In genomic region chr12:6792522-6793201, GRCh38 we compare ENCODE assay signal across 2 cellular contexts.
TF ChIP-seq lines count a peak whose summit lies in the region.

No MANE protein-coding gene starts in this region.

TF ChIP-seq in A549, 52 proteins besides CTCF, POLR2A, EP300 and RAD21:
- TF ChIP-seq RCOR1 (IDR thresholded peaks at IDR 0.05; ENCODE audit: low read depth, low read length), result no peak
- no peak for TF ChIP-seq ZC3H11A (IDR thresholded peaks at IDR 0.05)
- no peak for TF ChIP-seq HOXA7 (CRISPR knock-in tag; IDR thresholded peaks at IDR 0.05)
- no peak for TF ChIP-seq GATA3 (IDR thresholded peaks at IDR 0.05; ENCODE audit: borderline replicate concordance)
- TF ChIP-seq E2F6 (IDR thresholded peaks at IDR 0.05; ENCODE audit: borderline replicate concordance, low read depth), result no peak
- TF ChIP-seq REST (IDR thresholded peaks at IDR 0.05), result no peak
- TF ChIP-seq RNF2 (IDR thresholded peaks at IDR 0.05; ENCODE audit: borderline replicate concordance, low read depth), result no peak
- TF ChIP-seq NR3C1 (IDR thresholded peaks at IDR 0.05), result no peak
- no peak for TF ChIP-seq CHD2 (IDR thresholded peaks at IDR 0.05; ENCODE audit: low read length, partially characterized antibody)
- no peak for TF ChIP-seq HDAC2 (IDR thresholded peaks at IDR 0.05)
- TF ChIP-seq ZNF302 (CRISPR knock-in tag; IDR thresholded peaks at IDR 0.05), result no peak
- TF ChIP-seq USF2 (IDR thresholded peaks at IDR 0.05), result no peak
- no peak for TF ChIP-seq TP53 (CRISPR knock-in tag; IDR thresholded peaks at IDR 0.05)
- TF ChIP-seq JUNB (IDR thresholded peaks at IDR 0.05), result no peak
- TF ChIP-seq ATOH8 (CRISPR knock-in tag; IDR thresholded peaks at IDR 0.05; ENCODE audit: low read depth), result no peak
- TF ChIP-seq PBX3 (IDR thresholded peaks at IDR 0.05), result no peak
- TF ChIP-seq ZFP36 (IDR thresholded peaks at IDR 0.05; ENCODE audit: borderline replicate concordance, partially characterized antibody), result no peak

TF ChIP-seq in HepG2, 621 proteins besides CTCF, POLR2A, EP300 and RAD21 (continues in another document):
- no peak for TF ChIP-seq HNRNPH1 (optimal IDR thresholded peaks at IDR 0.05; ENCODE audit: low read depth, low read length)
- peak; percentile 59; the same call in 1 of the 2 replicates for TF ChIP-seq ZBTB26 (CRISPR knock-in tag; IDR thresholded peaks at IDR 0.05; ENCODE audit: borderline replicate concordance)
- TF ChIP-seq GLI4 (CRISPR knock-in tag; IDR thresholded peaks at IDR 0.05; ENCODE audit: borderline replicate concordance), result no peak
- TF ChIP-seq PRDM4 (CRISPR knock-in tag; IDR thresholded peaks at IDR 0.05; ENCODE audit: borderline replicate concordance), result no peak
- 0 out of 2 replicates have a peak, but pooled peaks have one; percentile 17 for TF ChIP-seq GABPA (IDR thresholded peaks at IDR 0.05; ENCODE audit: low read depth, low read length)
- peak; percentile 85 for TF ChIP-seq GABPA (CRISPR knock-in tag; IDR thresholded peaks at IDR 0.05; ENCODE audit: low read depth)
- no peak for TF ChIP-seq ZNF138 (CRISPR knock-in tag; IDR thresholded peaks at IDR 0.05; ENCODE audit: low read depth)
- TF ChIP-seq ZNF816 (CRISPR knock-in tag; IDR thresholded peaks at IDR 0.05; ENCODE audit: borderline replicate concordance), result no peak
- no peak for TF ChIP-seq TRIM22 (IDR thresholded peaks at IDR 0.05)
- TF ChIP-seq HOMEZ (CRISPR knock-in tag; IDR thresholded peaks at IDR 0.05; ENCODE audit: low read depth), result peak; percentile 66; the same call in 1 of the 2 replicates
- TF ChIP-seq SP1 (IDR thresholded peaks at IDR 0.05), result no peak
- no peak for TF ChIP-seq SP1 (CRISPR knock-in tag; IDR thresholded peaks at IDR 0.05)
- no peak for TF ChIP-seq ZFYVE20 (CRISPR knock-in tag; IDR thresholded peaks at IDR 0.05; ENCODE audit: borderline replicate concordance, low read depth)
- TF ChIP-seq MBD4 (IDR thresholded peaks at IDR 0.05; ENCODE audit: borderline replicate concordance, low read length), result no peak
- TF ChIP-seq ZUFSP (CRISPR knock-in tag; IDR thresholded peaks at IDR 0.05; ENCODE audit: borderline replicate concordance), result no peak
- no peak for TF ChIP-seq ATF5 (CRISPR knock-in tag; IDR thresholded peaks at IDR 0.05; ENCODE audit: low read depth)
- TF ChIP-seq ZNF552 (CRISPR knock-in tag; IDR thresholded peaks at IDR 0.05; ENCODE audit: borderline replicate concordance), result no peak
- TF ChIP-seq ZBTB46 (CRISPR knock-in tag; IDR thresholded peaks at IDR 0.05; ENCODE audit: borderline replicate concordance), result no peak
- no peak for TF ChIP-seq ZNF576 (CRISPR knock-in tag; IDR thresholded peaks at IDR 0.05)
- TF ChIP-seq ZNF232 (CRISPR knock-in tag; IDR thresholded peaks at IDR 0.05; ENCODE audit: borderline replicate concordance), result peak; percentile 53; the same call in 1 of the 2 replicates
- no peak for TF ChIP-seq GMEB2 (CRISPR knock-in tag; IDR thresholded peaks at IDR 0.05; ENCODE audit: low read depth)
- peak; percentile 32; the same call in 1 of the 2 replicates for TF ChIP-seq KDM3A (CRISPR knock-in tag; IDR thresholded peaks at IDR 0.05; ENCODE audit: low read depth)
- peak; percentile 62; the same call in 1 of the 2 replicates for TF ChIP-seq GMEB1 (CRISPR knock-in tag; IDR thresholded peaks at IDR 0.05; ENCODE audit: borderline replicate concordance)
- no peak for TF ChIP-seq ZNF747 (CRISPR knock-in tag; IDR thresholded peaks at IDR 0.05; ENCODE audit: borderline replicate concordance)
- peak; percentile 74; the same call in 1 of the 2 replicates for TF ChIP-seq ZNF646 (CRISPR knock-in tag; IDR thresholded peaks at IDR 0.05)
- TF ChIP-seq ZFP36L1 (CRISPR knock-in tag; IDR thresholded peaks at IDR 0.05), result peak; percentile 94
- peak; percentile 84 for TF ChIP-seq RARA (CRISPR knock-in tag; IDR thresholded peaks at IDR 0.05)
